Comparison of ENCODE assay signal across 10 cellular contexts in the genomic region with DNA sequence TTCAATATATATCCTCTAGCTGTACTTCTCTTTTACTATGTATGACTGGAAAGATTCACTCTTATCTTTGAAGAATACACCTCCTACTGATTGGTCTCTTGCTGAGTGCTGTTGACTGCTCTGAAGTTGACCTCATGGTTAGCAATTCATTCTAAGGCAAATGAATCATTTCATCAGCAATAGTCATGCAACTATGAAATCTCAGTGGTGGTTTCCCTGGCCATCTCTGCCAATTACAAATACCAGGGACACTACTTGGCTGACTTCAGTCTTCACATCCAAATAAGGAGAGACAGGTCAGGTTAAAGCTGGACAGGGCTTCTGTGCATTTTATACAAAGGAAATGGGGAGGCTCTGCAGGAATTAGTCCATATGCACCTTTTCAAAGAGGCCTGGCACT.
DNase-seq lines count a peak whose midpoint lies in the region; ATAC-seq, FAIRE-seq and TF ChIP-seq lines count a peak whose summit lies in the region.
"Had no signal": no experiment of that assay in that cellular context is flagged by ENCODE, and none has a peak within 500 bp of the region (broad histone marks: within the 10 kb centered on the region; RNA-seq: fewer than 3 reads in every experiment).

No MANE protein-coding gene starts in this region.

- H3K27me3 ChIP-seq in bronchial epithelial cell (ENCODE audit: control insufficient read depth, insufficient read depth, low read length) = no peaks in the 10 kb centered on the region

- no peak for TF ChIP-seq CTCF in bronchial epithelial cell (IDR thresholded peaks at IDR 0.05; ENCODE audit: insufficient read depth, low read length, severe bottlenecking)

- ATAC-seq in GM18870 (IDR thresholded peaks at IDR 0.05; ENCODE audit: unreplicated experiment) = no peak
- ATAC-seq: activated CD4-positive, CD25-positive, alpha-beta regulatory T cell treated with anti-CD3 and anti-CD28 coated beads, Interleukin-2, amount 50 U/mL, for 24 hours had no signal

- H3K4me3 ChIP-seq in bronchial epithelial cell (ENCODE audit: low read depth, low read length) = no peak overlapping the region

- DNase-seq in Caki2 (ENCODE audit: low read depth) = peak; percentile 93
- peak; percentile 99 for DNase-seq in bronchial epithelial cell (ENCODE audit: low read depth)
- DNase-seq in kidney glomerular epithelial cell (lab: John Stamatoyannopoulos, UW) = peak; percentile 96
- DNase-seq in NCI-H146 (lab: John Stamatoyannopoulos, UW) = no peak
- DNase-seq in central memory CD4-positive, alpha-beta T cell = no peak
- DNase-seq in D341Med (ENCODE audit: low spot score) = no peak
- DNase-seq: DMS153 had no signal

- in situ Hi-C loops in Caki2 (cut with HindIII; ENCODE audit: low pct_unique_long_range_greater_than_20kb, low sequenced_read_pairs) = no loop called here

- no peak; the same call in 1 of the 2 replicates for TF ChIP-seq RAD21 in Ishikawa (IDR thresholded peaks at IDR 0.05; ENCODE audit: low read depth)

- H3K36me3 ChIP-seq in bronchial epithelial cell (ENCODE audit: control insufficient read depth, insufficient read depth, low read length) = no peaks in the 10 kb centered on the region

- peak; percentile 98 for FAIRE-seq in bronchial epithelial cell (lab: Jason Lieb, UNC)

- peak; percentile 99 for TF ChIP-seq EP300 in Ishikawa (IDR thresholded peaks at IDR 0.05; ENCODE audit: borderline replicate concordance)

TF ChIP-seq in Ishikawa, 13 proteins besides CTCF, POLR2A, EP300 and RAD21:
- TF ChIP-seq NFIC (IDR thresholded peaks at IDR 0.05) = peak; percentile 98
- no peak for TF ChIP-seq ZBTB7A (IDR thresholded peaks at IDR 0.05; ENCODE audit: low read depth)
- TF ChIP-seq REST (IDR thresholded peaks at IDR 0.05; ENCODE audit: low read depth) = peak; percentile 56; the same call in 1 of the 2 replicates
- peak; percentile 90 for TF ChIP-seq CEBPB (IDR thresholded peaks at IDR 0.05)
- TF ChIP-seq TAF1 (IDR thresholded peaks at IDR 0.05; ENCODE audit: low read depth) = no peak; the same call in 1 of the 2 replicates
- peak; percentile 43; the same call in 1 of the 2 replicates for TF ChIP-seq YY1 (IDR thresholded peaks at IDR 0.05; ENCODE audit: low read depth)
- no peak for TF ChIP-seq USF1 (IDR thresholded peaks at IDR 0.05)
- TF ChIP-seq MAX (IDR thresholded peaks at IDR 0.05) = peak; percentile 75
- no peak for TF ChIP-seq EGR1 (IDR thresholded peaks at IDR 0.05)
- TF ChIP-seq FOXM1 (IDR thresholded peaks at IDR 0.05; ENCODE audit: borderline replicate concordance, low read depth) = peak; percentile 98
- 0 out of 2 replicates have a peak, but pooled peaks have one; percentile 20 for TF ChIP-seq CREB1 (IDR thresholded peaks at IDR 0.05; ENCODE audit: low read depth)
- TF ChIP-seq TCF12 (IDR thresholded peaks at IDR 0.05; ENCODE audit: low read depth) = peak; percentile 97
- peak; percentile 98 for TF ChIP-seq TEAD4 (IDR thresholded peaks at IDR 0.05)

Comparison
In these comparisons a context has a peak if more than half of its experiments do, and no peak if none do; other contexts are left out.
1. DNase-seq: peak in Caki2 (single experiment), bronchial epithelial cell (single experiment) and kidney glomerular epithelial cell (single experiment); none in NCI-H146 (single experiment), central memory CD4-positive, alpha-beta T cell (single experiment) and D341Med (single experiment).